8 cellular contexts compared by ENCODE assay signal in the genomic region with DNA sequence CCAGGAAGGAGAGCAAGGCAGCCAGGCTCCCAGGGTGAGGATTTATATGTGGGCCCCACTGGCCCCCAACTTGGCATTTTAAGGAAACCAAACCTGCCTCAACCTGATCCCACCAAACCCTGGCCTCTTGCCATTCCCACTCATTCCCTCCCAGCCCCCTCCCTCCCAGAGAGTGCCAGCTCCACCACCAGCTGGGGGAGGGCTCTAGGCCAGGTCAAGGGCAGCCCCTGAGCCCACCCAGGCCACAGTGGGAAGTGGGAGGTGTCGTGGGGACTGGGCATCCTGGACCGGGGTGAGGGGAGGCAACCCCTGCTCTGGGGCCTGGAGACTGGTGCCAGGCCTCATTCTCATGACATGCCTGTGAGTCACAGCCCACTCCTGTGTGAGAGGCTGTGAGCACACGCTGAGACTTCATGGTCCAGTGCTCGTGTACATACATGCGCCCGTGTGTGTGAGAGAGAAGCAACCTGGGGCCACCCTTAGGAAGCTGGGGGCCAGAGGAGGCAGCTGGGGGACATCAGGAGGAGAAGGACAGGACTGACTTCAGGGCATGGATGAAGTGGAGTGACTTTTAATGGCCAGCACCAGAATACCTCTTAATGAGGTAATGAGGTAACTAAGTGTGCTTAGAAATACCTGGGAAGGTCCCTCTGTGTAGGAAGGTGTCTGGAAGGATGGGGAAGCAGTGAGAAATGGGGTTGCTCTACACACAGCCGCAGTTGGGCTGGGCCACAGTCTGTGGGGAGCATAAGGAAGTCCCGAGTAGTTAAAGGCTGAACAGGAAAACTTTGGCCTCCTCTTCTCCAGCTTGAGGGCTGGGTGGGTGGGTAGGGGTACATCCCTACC. TPM values are rescaled to one million over a fixed set of nuclear protein-coding genes. Genes with fewer than 3 reads are reported as not detected.
DNase-seq lines count a peak whose midpoint lies in the region; ATAC-seq and FAIRE-seq lines count a peak whose summit lies in the region.

A gene (minus strand): TSS at position 316 of the 846 bp plus-strand sequence. CDS start 1,967 bp downstream, outside the sequence.

- WGBS in small intestine, 3 donors = 23 to 40% (median 34%) methylated on average over 8 of the region's 8 CpGs

- DNase-seq in DMS53 treated with DMSO at 0.1 percent for 48 hours (lab: John Stamatoyannopoulos, UW; ENCODE audit: unreplicated experiment) (peak; percentile 91), SHP77 (lab: John Stamatoyannopoulos, UW) (peak; percentile 72 to 85), amniotic epithelial cell (ENCODE audit: low read depth) (peak; percentile 93), small intestine (peak; percentile 75), frontal cortex (ENCODE audit: low spot score in 2 of 2) (no peak)

- no peaks in the 10 kb centered on the region for H3K36me3 ChIP-seq in small intestine (ENCODE audit: control insufficient read depth in 2 of 2, insufficient read depth in 2 of 2, low read length in 2 of 2)

- H3K4me3 ChIP-seq in iPS-18c (ENCODE audit: insufficient read depth, low read depth, low read length) (peak within 1 kb of the TSS; percentile 10; the same call in 1 of the 2 replicates), small intestine (ENCODE audit: low read depth in 1 of 2, low read length in 2 of 2) (no peak within 1 kb of the TSS)

- ATAC-seq in HG03354 (IDR thresholded peaks at IDR 0.05; ENCODE audit: poor library complexity, severe bottlenecking, unreplicated experiment) (peak; percentile 51), HG03520 (IDR thresholded peaks at IDR 0.05; ENCODE audit: unreplicated experiment) (no peak)

- H3K4me1 ChIP-seq in small intestine (ENCODE audit: control insufficient read depth in 2 of 2, insufficient read depth in 1 of 2, low read depth in 1 of 2, low read length in 1 of 2) = peaks cover 6 to 8% of the 10 kb centered on the region in 2 donors

- no peaks in the 10 kb centered on the region for H3K27me3 ChIP-seq in small intestine (ENCODE audit: control insufficient read depth in 2 of 2, insufficient read depth in 2 of 2, low read length in 2 of 2)

- peak within 1 kb of the TSS; percentile 96 to 98 for H3K27ac ChIP-seq in small intestine (ENCODE audit: low read depth in 1 of 2, low read length in 1 of 2)

- no peak for FAIRE-seq in small intestine (lab: Jason Lieb, UNC)
- no peak for FAIRE-seq in frontal cortex (lab: Jason Lieb, UNC)

- no peaks in the 10 kb centered on the region for H3K9me3 ChIP-seq in iPS-18c (ENCODE audit: control insufficient read depth, insufficient read depth, low read length)
- H3K9me3 ChIP-seq in small intestine (ENCODE audit: control insufficient read depth, low read depth) = no peaks in the 10 kb centered on the region

RNA-seq across cellular contexts. Expression of the gene that starts here (rescaled TPM):
- polyA plus RNA-seq in small intestine = 1 to 10 TPM; 3.6 to 9.8 (median 5.4) TPM
- not detected for total RNA-seq in frontal cortex

Comparison
In these comparisons a context has a peak if more than half of its experiments do, and no peak if none do; other contexts are left out.
1. DNase-seq: peak in DMS53 treated with DMSO at 0.1 percent for 48 hours (single experiment), SHP77 (2 of 2), amniotic epithelial cell (single experiment) and small intestine (single experiment); none in frontal cortex (0 of 2).